ENCODE assay signal across 8 cellular contexts in genomic region chr12:131711551-131712205, GRCh38. TPM values are rescaled to one million over a fixed set of nuclear protein-coding genes. Genes with fewer than 3 reads are reported as not detected.
DNase-seq lines count a peak whose midpoint lies in the region; ATAC-seq and TF ChIP-seq lines count a peak whose summit lies in the region.

No MANE protein-coding gene starts in this region.

- peaks cover 36% of the 10 kb centered on the region for H3K36me3 ChIP-seq in OCI-LY7 (ENCODE audit: insufficient read depth, low read length)
- no peaks in the 10 kb centered on the region for H3K36me3 ChIP-seq in ovary

- TF ChIP-seq EP300 in ovary (IDR thresholded peaks at IDR 0.05): no peak

- 0 to 1% (median 1%) methylated on average over 25 to 37 of the region's 37 CpGs for WGBS in ovary, 3 donors

- intact Hi-C loops in OCI-LY7 (cut with micrococcal nuclease; ENCODE audit: unreplicated experiment) (no loop called here), ovary (cut with DNase I) (loop anchor here in 1 of 4 donors (10.0 kb wide), 1 partner anchor 933 kb away; no protein-coding TSS in a partner anchor)

- H3K4me3 ChIP-seq in GM12865 (ENCODE audit: low read depth, low read length) (peak overlapping the region; percentile 95), OCI-LY7 (ENCODE audit: low read depth, low read length, poor library complexity, severe bottlenecking) (peak overlapping the region; percentile 98), epithelial cell of esophagus (ENCODE audit: low read length) (peak overlapping the region; percentile 91), ovary (peak overlapping the region; percentile 64)

- H3K27me3 ChIP-seq in ovary: no peaks in the 10 kb centered on the region

- ATAC-seq in HG03565 (IDR thresholded peaks at IDR 0.05; ENCODE audit: unreplicated experiment): no peak

- H3K79me2 ChIP-seq in OCI-LY7 (ENCODE audit: insufficient read depth, low read depth, low read length): peaks cover 36% of the 10 kb centered on the region

- H3K9me2 ChIP-seq in OCI-LY7 (ENCODE audit: insufficient read depth, low read length): no peaks in the 10 kb centered on the region

- no peak overlapping the region for H2AFZ ChIP-seq in OCI-LY7 (ENCODE audit: low read length)

- H3K4me2 ChIP-seq in OCI-LY7 (ENCODE audit: low read length): peak overlapping the region; percentile 77

- H4K20me1 ChIP-seq in OCI-LY7 (ENCODE audit: insufficient read depth, low read length): peaks cover 21% of the 10 kb centered on the region

- H3K9me3 ChIP-seq in OCI-LY7 (ENCODE audit: low read length) (peaks cover 10% of the 10 kb centered on the region; the same call in 1 of the 2 replicates), ovary (no peaks in the 10 kb centered on the region)

- DNase-seq in GM12865 (ENCODE audit: low read depth) (peak; percentile 12), OCI-LY7 (ENCODE audit: low spot score) (no peak), epithelial cell of esophagus (ENCODE audit: low read depth) (peak; percentile 17), ovary (no peak), germinal center (ENCODE audit: low spot score) (no peak), hepatic stellate cell (ENCODE audit: low spot score) (no peak), retina (no peak)

- POLR2A ChIA-PET in OCI-LY7 (lab: Charles Lee): interaction anchor here (0.7 to 0.8 kb wide), 2 partner anchors 20 to 841 kb away, joined by 3 read pairs; no protein-coding TSS in a partner anchor

- BruUV-seq in OCI-LY7 (replicated peaks; lab: Mats Ljungman, UMichigan): no TSS peak

- CTCF ChIA-PET in OCI-LY7 (lab: Charles Lee; ENCODE audit: unreplicated experiment): no interaction called here

- peak overlapping the region; percentile 61 for H3K27ac ChIP-seq in OCI-LY7 (ENCODE audit: low read depth, low read length, poor library complexity, severe bottlenecking)
- no peak overlapping the region for H3K27ac ChIP-seq in ovary

- H3K4me1 ChIP-seq in OCI-LY7 (ENCODE audit: insufficient read depth, low read length, poor library complexity, severe bottlenecking) (peaks cover 22% of the 10 kb centered on the region), ovary (ENCODE audit: insufficient read depth) (peaks cover 12% of the 10 kb centered on the region)

- TF ChIP-seq CTCF in GM12865 (IDR thresholded peaks at IDR 0.05; ENCODE audit: insufficient read depth, low read depth, low read length, missing control alignments) (no peak), OCI-LY7 (conservative IDR thresholded peaks at IDR 0.05; ENCODE audit: low read length) (no peak), epithelial cell of esophagus (IDR thresholded peaks at IDR 0.05; ENCODE audit: insufficient read depth, low read depth, low read length, missing control alignments) (no peak), ovary (IDR thresholded peaks at IDR 0.05) (no peak)

- no peak for TF ChIP-seq POLR2A in ovary (IDR thresholded peaks at IDR 0.05)

RNA-seq across cellular contexts. Expression of gene SFSWAP, which starts 0.8 kb away (rescaled TPM):
- 54.0 and 58.8 TPM in 2 replicates for total RNA-seq in OCI-LY7 (2014; rRNA removed; shearing (Covaris generic))
- total RNA-seq in OCI-LY7 (2022): 83.8 and 87.1 TPM in 2 replicates
- total RNA-seq in ovary: 10 to 100 TPM; 32.6 to 54.4 (median 49.4) TPM
- 10 to 100 TPM; 27.6 to 38.5 TPM for polyA plus RNA-seq in ovary

Comparison
In these comparisons a context has a peak if more than half of its experiments do, and no peak if none do; other contexts are left out.
1. DNase-seq: peak in GM12865 (single experiment) and epithelial cell of esophagus (single experiment); none in OCI-LY7 (single experiment), ovary (0 of 5), germinal center (single experiment), hepatic stellate cell (single experiment) and retina (single experiment).
2. Peak in every context shown above with its lines, with median percentiles within 50 percentile points of each other: H3K4me3 ChIP-seq.